Comparison of ENCODE assay signal across 23 cellular contexts in the genomic region with DNA sequence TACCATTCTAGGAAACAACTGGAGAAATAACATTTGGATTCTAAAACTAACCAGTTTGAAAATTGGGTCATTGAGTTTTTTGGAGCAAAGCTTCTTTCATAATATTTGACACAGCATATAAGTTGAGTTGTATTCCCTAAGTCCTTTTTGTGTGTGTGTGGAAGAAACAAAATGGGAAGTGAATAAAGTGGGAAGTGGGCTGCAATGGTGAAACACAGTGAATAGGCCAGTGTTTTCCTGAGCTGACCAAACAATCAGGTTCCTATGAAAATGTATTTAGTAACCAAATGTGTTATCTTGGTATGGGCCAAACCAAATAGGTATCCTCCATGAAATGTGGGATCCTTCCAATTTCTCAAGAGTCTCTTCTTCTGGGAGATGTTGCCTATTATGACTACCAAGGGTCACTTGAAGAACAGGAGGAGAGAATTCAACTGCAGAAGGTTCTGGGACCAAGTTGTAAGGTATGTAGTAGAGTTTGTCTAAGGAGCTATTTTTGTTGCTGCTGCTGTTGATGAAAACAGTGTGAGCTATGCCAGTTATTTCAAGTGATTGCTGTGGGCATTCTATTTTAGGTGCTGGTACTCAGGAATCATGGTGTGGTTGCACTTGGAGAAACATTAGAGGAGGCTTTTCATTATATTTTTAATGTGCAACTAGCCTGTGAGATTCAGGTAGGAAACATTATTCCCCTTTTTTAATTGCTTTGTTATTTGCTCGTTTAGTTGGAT.
DNase-seq lines count a peak whose midpoint lies in the region; ATAC-seq and TF ChIP-seq lines count a peak whose summit lies in the region.
"Had no signal": no experiment of that assay in that cellular context is flagged by ENCODE, and none has a peak within 500 bp of the region (broad histone marks: within the 10 kb centered on the region; RNA-seq: fewer than 3 reads in every experiment).

No MANE protein-coding gene starts in this region.

- H3K4me3 ChIP-seq in colonic mucosa: no peak overlapping the region
- H3K4me3 ChIP-seq: SJCRH30 had no signal

- H3K36me3 Mint-ChIP-seq in natural killer cell: peaks cover 37% of the 10 kb centered on the region
- H3K36me3 Mint-ChIP-seq in natural killer cell treated with Interleukin-12 subunit alpha and Interleukin-12 subunit beta and Interleukin-15 and Interleukin-18, amount 100 ng/mL, for 72 hours: peaks cover 22% of the 10 kb centered on the region
- H3K36me3 Mint-ChIP-seq in naive thymus-derived CD8-positive, alpha-beta T cell: peaks cover 5 to 95% (median 39%) of the 10 kb centered on the region in 3 donors

- intact Hi-C loops in natural killer cell (cut with micrococcal nuclease) (loop anchor here (5.0 kb wide), 1 partner anchor 42 kb away; no protein-coding TSS in a partner anchor), Right ventricle myocardium superior (cut with DNase I) (loop anchor here (5.0 to 10.0 kb wide), 2 partner anchors 114 to 227 kb away; partner anchors contain the start of gene ADD3), colonic mucosa (cut with DNase I) (no loop called here)

- ATAC-seq in natural killer cell: no peak
- no peak for ATAC-seq in natural killer cell treated with Interleukin-12 subunit alpha and Interleukin-12 subunit beta and Interleukin-15 and Interleukin-18, amount 100 ng/mL, for 72 hours
- ATAC-seq in Right ventricle myocardium superior (ENCODE audit: poor library complexity): peak; percentile 94
- no peak for ATAC-seq in naive thymus-derived CD8-positive, alpha-beta T cell
- no peak for ATAC-seq in GM21786 (IDR thresholded peaks at IDR 0.05; ENCODE audit: unreplicated experiment)
- ATAC-seq: foreskin keratinocyte had no signal

- no peaks in the 10 kb centered on the region for H3K9me3 ChIP-seq in colonic mucosa
- H3K9me3 ChIP-seq: SJCRH30 had no signal

- TF ChIP-seq CTCF in natural killer cell (IDR thresholded peaks at IDR 0.05) (no peak), RWPE1 (conservative IDR thresholded peaks at IDR 0.05; ENCODE audit: low read depth) (no peak), colonic mucosa (IDR thresholded peaks at IDR 0.05) (no peak)

- peaks cover 28% of the 10 kb centered on the region in 2 donors for H3K4me1 Mint-ChIP-seq in natural killer cell
- H3K4me1 Mint-ChIP-seq in natural killer cell treated with Interleukin-12 subunit alpha and Interleukin-12 subunit beta and Interleukin-15 and Interleukin-18, amount 100 ng/mL, for 72 hours (ENCODE audit: low read depth in 2 of 2): peaks cover 15 to 18% of the 10 kb centered on the region in 2 donors
- peaks cover 0 to 9% (median 4%) of the 10 kb centered on the region in 4 donors for H3K4me1 Mint-ChIP-seq in naive thymus-derived CD8-positive, alpha-beta T cell
- H3K4me1 Mint-ChIP-seq: activated CD4-positive, alpha-beta T cell treated with anti-CD3 and anti-CD28 coated beads, Interleukin-2, amount 10 ng/mL, durations not matched to agents 7 days and 5 days had no signal

- POLR2A ChIA-PET in naive thymus-derived CD8-positive, alpha-beta T cell (lab: Charles Lee): interaction anchor here (1.5 kb wide), 1 partner anchor 42 kb away, joined by 6 read pairs; no protein-coding TSS in a partner anchor
- POLR2A ChIA-PET in RWPE1 (lab: Yijun Ruan, JAX; ENCODE audit: low non-redundant PET): no interaction called here

- H3K4me1 ChIP-seq in colonic mucosa: no peaks in the 10 kb centered on the region
- H3K4me1 ChIP-seq: foreskin keratinocyte, SJCRH30 had no signal

- H3K27me3 Mint-ChIP-seq in natural killer cell (ENCODE audit: low read depth in 2 of 2): no peaks in the 10 kb centered on the region
- H3K27me3 Mint-ChIP-seq in natural killer cell treated with Interleukin-12 subunit alpha and Interleukin-12 subunit beta and Interleukin-15 and Interleukin-18, amount 100 ng/mL, for 72 hours: no peaks in the 10 kb centered on the region
- H3K27me3 Mint-ChIP-seq in naive thymus-derived CD8-positive, alpha-beta T cell: no peaks in the 10 kb centered on the region
- H3K27me3 Mint-ChIP-seq: activated CD4-positive, alpha-beta T cell treated with anti-CD3 and anti-CD28 coated beads, Interleukin-2, amount 10 ng/mL, durations not matched to agents 7 days and 5 days had no signal

- H3K27ac ChIP-seq in RWPE1 (no peak overlapping the region), colonic mucosa (no peak overlapping the region)
- H3K27ac ChIP-seq: C4-2B, foreskin keratinocyte, SJCRH30 had no signal

- H3K9me3 Mint-ChIP-seq in natural killer cell: no peaks in the 10 kb centered on the region
- no peaks in the 10 kb centered on the region for H3K9me3 Mint-ChIP-seq in natural killer cell treated with Interleukin-12 subunit alpha and Interleukin-12 subunit beta and Interleukin-15 and Interleukin-18, amount 100 ng/mL, for 72 hours
- no peaks in the 10 kb centered on the region for H3K9me3 Mint-ChIP-seq in naive thymus-derived CD8-positive, alpha-beta T cell

- DNase-seq in natural killer cell (no peak), Right ventricle myocardium superior (no peak), superior temporal gyrus (ENCODE audit: extremely low spot score) (no peak), RWPE1 (ENCODE audit: low spot score) (no peak), colonic mucosa (no peak)
- DNase-seq in natural killer cell treated with Interleukin-12 subunit alpha and Interleukin-12 subunit beta and Interleukin-15 and Interleukin-18, amount 100 ng/mL, for 72 hours (ENCODE audit: low spot score): no peak
- no peak for DNase-seq in naive thymus-derived CD8-positive, alpha-beta T cell
- DNase-seq: ACHN; activated CD4-positive, alpha-beta T cell treated with anti-CD3 and anti-CD28 coated beads, Interleukin-2, amount 10 ng/mL, durations not matched to agents 7 days and 5 days; activated naive CD4-positive, alpha-beta T cell treated with anti-CD3 and anti-CD28 coated beads, Interleukin-2, amount 50 U/mL, for 16 hours; anterior cingulate cortex; effector CD8-positive, alpha-beta T cell; erythroblast; foreskin keratinocyte; GOT3; hippocampal formation; IMR-90; NCI-H2107; NCI-H510A treated with DMSO at 0.1 percent for 48 hours; SJCRH30; T-helper 1 cell had no signal

- H3K27me3 ChIP-seq in colonic mucosa: no peaks in the 10 kb centered on the region
- H3K27me3 ChIP-seq: foreskin keratinocyte, SJCRH30 had no signal

- no peak overlapping the region for H3K9ac ChIP-seq in colonic mucosa (ENCODE audit: low read depth in 2 of 2, low read length in 2 of 2)

- no peak overlapping the region for H3K4me3 Mint-ChIP-seq in natural killer cell
- H3K4me3 Mint-ChIP-seq in natural killer cell treated with Interleukin-12 subunit alpha and Interleukin-12 subunit beta and Interleukin-15 and Interleukin-18, amount 100 ng/mL, for 72 hours: no peak overlapping the region
- H3K4me3 Mint-ChIP-seq in naive thymus-derived CD8-positive, alpha-beta T cell: no peak overlapping the region
- H3K4me3 Mint-ChIP-seq: activated CD4-positive, alpha-beta T cell treated with anti-CD3 and anti-CD28 coated beads, Interleukin-2, amount 10 ng/mL, durations not matched to agents 7 days and 5 days had no signal

- peak overlapping the region; percentile 18 to 59 for H3K27ac Mint-ChIP-seq in natural killer cell
- no peak overlapping the region for H3K27ac Mint-ChIP-seq in natural killer cell treated with Interleukin-12 subunit alpha and Interleukin-12 subunit beta and Interleukin-15 and Interleukin-18, amount 100 ng/mL, for 72 hours
- H3K27ac Mint-ChIP-seq in naive thymus-derived CD8-positive, alpha-beta T cell: peak overlapping the region in 8 of 10 donors; percentile 1 to 68 (median 45)
- H3K27ac Mint-ChIP-seq: activated CD4-positive, alpha-beta T cell treated with anti-CD3 and anti-CD28 coated beads, Interleukin-2, amount 10 ng/mL, durations not matched to agents 7 days and 5 days had no signal

- H3K36me3 ChIP-seq in colonic mucosa: peaks cover 5% of the 10 kb centered on the region

- CTCF ChIA-PET in RWPE1 (lab: Yijun Ruan, JAX): interaction anchor here (0.6 to 0.9 kb wide), 2 partner anchors 13 to 724 kb away, joined by 3 read pairs; no protein-coding TSS in a partner anchor

Comparison
In these comparisons a context has a peak if more than half of its experiments do, and no peak if none do; other contexts are left out.
1. H3K27ac Mint-ChIP-seq: peak in natural killer cell (2 of 2) and naive thymus-derived CD8-positive, alpha-beta T cell (8 of 10); none in natural killer cell treated with Interleukin-12 subunit alpha and Interleukin-12 subunit beta and Interleukin-15 and Interleukin-18, amount 100 ng/mL, for 72 hours (0 of 2).